ENCODE assay signal across 14 cellular contexts in genomic region chr3:119643094-119643493, GRCh38. TPM values are rescaled to one million over a fixed set of nuclear protein-coding genes. Genes with fewer than 3 reads are reported as not detected.
DNase-seq lines count a peak whose midpoint lies in the region; ATAC-seq and TF ChIP-seq lines count a peak whose summit lies in the region.
"Had no signal": no experiment of that assay in that cellular context is flagged by ENCODE, and none has a peak within 500 bp of the region (broad histone marks: within the 10 kb centered on the region; RNA-seq: fewer than 3 reads in every experiment).

No MANE protein-coding gene starts in this region.

- H3K4me3 ChIP-seq in right atrium auricular region, result no peak overlapping the region
- H3K4me3 ChIP-seq: BLaER1 treated with 17β-estradiol and CSF1 and Interleukin-3, amounts not matched to agents 10 nM and 100 nM had no signal

- DNase-seq in right atrium auricular region (ENCODE audit: low spot score) (no peak), Right ventricle myocardium inferior (ENCODE audit: missing footprints) (no peak), medulla oblongata (ENCODE audit: extremely low spot score) (peak; percentile 12), NCI-H1417 treated with DMSO at 0.1 percent for 48 hours (lab: John Stamatoyannopoulos, UW) (no peak), NCI-H146 (lab: John Stamatoyannopoulos, UW) (no peak), HT-29 (ENCODE audit: low spot score) (no peak), D341Med (ENCODE audit: low spot score) (no peak)
- DNase-seq: activated gamma-delta T cell; naive B cell; NCI-H526; stimulated activated CD4-positive, alpha-beta T cell treated with anti-CD3 and anti-CD28 coated beads, Interleukin-12 subunit alpha, Interleukin-12 subunit beta, amount 100 ng/mL, for 4 hours had no signal

- H3K4me1 ChIP-seq in right atrium auricular region, result peaks cover 0 to 59% of the 10 kb centered on the region in 2 donors

- H3K27ac ChIP-seq in right atrium auricular region, result peak overlapping the region; percentile 81 to 93

- ATAC-seq in Right ventricle myocardium inferior (no peak), SK-N-SH treated with all-trans-retinoic acid at 6 μM for 48 hours (no peak)
- ATAC-seq: WTC11 had no signal

- no peaks in the 10 kb centered on the region for H3K27me3 ChIP-seq in right atrium auricular region
- H3K27me3 ChIP-seq: BLaER1 treated with 17β-estradiol and CSF1 and Interleukin-3, amounts not matched to agents 10 nM and 100 nM had no signal

- H3K9me3 ChIP-seq in right atrium auricular region, result no peaks in the 10 kb centered on the region

- no peak for TF ChIP-seq CTCF in right atrium auricular region (IDR thresholded peaks at IDR 0.05)

- intact Hi-C loops in Right ventricle myocardium inferior (cut with DNase I), result no loop called here

- H3K36me3 ChIP-seq in right atrium auricular region, result peaks cover 69% of the 10 kb centered on the region

TF ChIP-seq in SK-N-SH treated with all-trans-retinoic acid at 6 μM for 48 hours, 23 proteins besides CTCF, POLR2A, EP300 and RAD21:
- peak; percentile 25; the same call in 1 of the 2 replicates for TF ChIP-seq ZFP3 (CRISPR knock-in tag; IDR thresholded peaks at IDR 0.05)
- no peak for TF ChIP-seq CSDC2 (CRISPR knock-in tag; IDR thresholded peaks at IDR 0.05)

RNA-seq across cellular contexts. Expression of gene POPDC2, which starts 17.3 kb away (rescaled TPM):
- total RNA-seq in right atrium auricular region, result 100 to 1,000 TPM; 679 to 853 TPM
- total RNA-seq in Right ventricle myocardium inferior, result 605 TPM
- total RNA-seq in HT-29 (2014; rRNA removed; shearing (Covaris generic)), result 0.16 and 0.71 TPM in 2 replicates

RNA-seq across cellular contexts. Expression of gene COX17, which starts 34.1 kb away (rescaled TPM):
- 10 to 100 TPM; 75.8 to 93.9 TPM for total RNA-seq in right atrium auricular region
- 167 TPM for total RNA-seq in Right ventricle myocardium inferior
- 107 and 118 TPM in 2 replicates for total RNA-seq in HT-29 (2014; rRNA removed; shearing (Covaris generic))

RNA-seq across cellular contexts. Expression of gene PLA1A, which starts 45.4 kb away (rescaled TPM):
- total RNA-seq in right atrium auricular region, result 10 to 100 TPM in 1 of 2 donors, 1 to 10 TPM in 1; 6.7 to 11.6 TPM
- 2.0 TPM for total RNA-seq in Right ventricle myocardium inferior
- total RNA-seq in HT-29 (2014; rRNA removed; shearing (Covaris generic)), result not detected in 2 replicates
- total RNA-seq: WTC11 had no signal

RNA-seq across cellular contexts. Expression of gene CFAP91, which starts 59.7 kb away (rescaled TPM):
- total RNA-seq in right atrium auricular region, result 1 to 10 TPM; 1.5 to 3.1 TPM
- 0.70 TPM for total RNA-seq in Right ventricle myocardium inferior
- not detected in 2 replicates for total RNA-seq in HT-29 (2014; rRNA removed; shearing (Covaris generic))

Comparison
In these comparisons a context has a peak if more than half of its experiments do, and no peak if none do; other contexts are left out.
1. RNA of gene POPDC2, which starts 17.3 kb away (total RNA-seq): 679 to 853 TPM in right atrium auricular region and 605 TPM in Right ventricle myocardium inferior (single experiment); 0.16 to 0.71 TPM in HT-29; every median in the first group is over 100 times any median in the second.